1 cellular context compared by ENCODE assay signal in genomic region chr17:73742915-73743314, GRCh38.
TF ChIP-seq lines count a peak whose summit lies in the region.

No MANE protein-coding gene starts in this region.

TF ChIP-seq in GM23338, 12 proteins besides CTCF, POLR2A, EP300 and RAD21 (continued from another document):
- TF ChIP-seq ZNF462 (CRISPR knock-in tag; IDR thresholded peaks at IDR 0.05) (no peak), EZH2phosphoT487 (IDR thresholded peaks at IDR 0.05; ENCODE audit: unreplicated experiment) (no peak), NANOG (IDR thresholded peaks at IDR 0.05; ENCODE audit: borderline replicate concordance) (no peak), REST (IDR thresholded peaks at IDR 0.05; ENCODE audit: unreplicated experiment) (no peak), POLR2AphosphoS5 (IDR thresholded peaks at IDR 0.05; ENCODE audit: low read depth) (no peak), ZNF114 (CRISPR knock-in tag; IDR thresholded peaks at IDR 0.05) (no peak), JUNB (IDR thresholded peaks at IDR 0.05; ENCODE audit: unreplicated experiment) (no peak), STAT1 (IDR thresholded peaks at IDR 0.05; ENCODE audit: unreplicated experiment) (no peak)
TF ChIP-seq in GM23338: peak in this region for 0.
